ENCODE assay signal across 9 cellular contexts in genomic region chr19:55676384-55676783, GRCh38. TPM values are rescaled to one million over a fixed set of nuclear protein-coding genes. Genes with fewer than 3 reads are reported as not detected.
DNase-seq lines count a peak whose midpoint lies in the region; ATAC-seq lines count a peak whose summit lies in the region.
"Had no signal": no experiment of that assay in that cellular context is flagged by ENCODE, and none has a peak within 500 bp of the region (broad histone marks: within the 10 kb centered on the region; RNA-seq: fewer than 3 reads in every experiment).

No MANE protein-coding gene starts in this region.

- CTCF ChIA-PET in activated CD8-positive, alpha-beta T cell treated with anti-CD3 and anti-CD28 coated beads, Interleukin-2, amount 10 ng/mL, durations not matched to agents 7 days and 5 days (lab: Charles Lee) = interaction anchor here (0.7 kb wide), 1 partner anchor 52 kb away, joined by 3 read pairs; the partner anchor contains the start of gene ZNF784

- peak overlapping the region; percentile 71 for H3K27ac Mint-ChIP-seq in activated CD8-positive, alpha-beta T cell treated with anti-CD3 and anti-CD28 coated beads, Interleukin-2, amount 10 ng/mL, durations not matched to agents 7 days and 5 days
- peak overlapping the region; percentile 94 for H3K27ac Mint-ChIP-seq in stimulated activated memory B cell treated with anti-CD40 and anti-IgM and Interleukin-4, amounts not matched to agents 10 μg/mL and 1 μg/mL and 100 μg/mL, for 72 hours

- ATAC-seq in activated CD8-positive, alpha-beta T cell treated with anti-CD3 and anti-CD28 coated beads, Interleukin-2, amount 10 ng/mL, durations not matched to agents 7 days and 5 days = no peak
- peak; percentile 12 for ATAC-seq in left ventricle myocardium superior
- ATAC-seq in stimulated activated memory B cell treated with anti-CD40 and anti-IgM and Interleukin-4, amounts not matched to agents 10 μg/mL and 1 μg/mL and 100 μg/mL, for 72 hours = no peak

- H3K4me1 Mint-ChIP-seq in activated CD8-positive, alpha-beta T cell treated with anti-CD3 and anti-CD28 coated beads, Interleukin-2, amount 10 ng/mL, durations not matched to agents 7 days and 5 days (ENCODE audit: low read depth) = peaks cover 61% of the 10 kb centered on the region
- peaks cover 82% of the 10 kb centered on the region for H3K4me1 Mint-ChIP-seq in stimulated activated memory B cell treated with anti-CD40 and anti-IgM and Interleukin-4, amounts not matched to agents 10 μg/mL and 1 μg/mL and 100 μg/mL, for 72 hours

- intact Hi-C loops in left ventricle myocardium superior (cut with micrococcal nuclease) = no loop called here

- in situ Hi-C loops in KBM-7 (cut with MboI; ENCODE audit: low pct_unique_long_range_greater_than_20kb, low sequenced_read_pairs) = no loop called here

- H3K4me3 Mint-ChIP-seq in activated CD8-positive, alpha-beta T cell treated with anti-CD3 and anti-CD28 coated beads, Interleukin-2, amount 10 ng/mL, durations not matched to agents 7 days and 5 days = peak overlapping the region; percentile 96
- H3K4me3 Mint-ChIP-seq in stimulated activated memory B cell treated with anti-CD40 and anti-IgM and Interleukin-4, amounts not matched to agents 10 μg/mL and 1 μg/mL and 100 μg/mL, for 72 hours = peak overlapping the region; percentile 98

- no peaks in the 10 kb centered on the region for H3K9me3 Mint-ChIP-seq in activated CD8-positive, alpha-beta T cell treated with anti-CD3 and anti-CD28 coated beads, Interleukin-2, amount 10 ng/mL, durations not matched to agents 7 days and 5 days (ENCODE audit: insufficient read depth)
- no peaks in the 10 kb centered on the region for H3K9me3 Mint-ChIP-seq in stimulated activated memory B cell treated with anti-CD40 and anti-IgM and Interleukin-4, amounts not matched to agents 10 μg/mL and 1 μg/mL and 100 μg/mL, for 72 hours

- POLR2A ChIA-PET in activated CD8-positive, alpha-beta T cell treated with anti-CD3 and anti-CD28 coated beads, Interleukin-2, amount 10 ng/mL, durations not matched to agents 7 days and 5 days (lab: Charles Lee) = interaction anchor here (0.8 to 1.0 kb wide), 2 partner anchors 22 to 42 kb away, joined by 3 to 5 read pairs; partner anchors contain the start of gene U2AF2

- no peaks in the 10 kb centered on the region for H3K27me3 Mint-ChIP-seq in activated CD8-positive, alpha-beta T cell treated with anti-CD3 and anti-CD28 coated beads, Interleukin-2, amount 10 ng/mL, durations not matched to agents 7 days and 5 days (ENCODE audit: low read depth)
- no peaks in the 10 kb centered on the region for H3K27me3 Mint-ChIP-seq in stimulated activated memory B cell treated with anti-CD40 and anti-IgM and Interleukin-4, amounts not matched to agents 10 μg/mL and 1 μg/mL and 100 μg/mL, for 72 hours

- peaks cover 54% of the 10 kb centered on the region for H3K36me3 Mint-ChIP-seq in activated CD8-positive, alpha-beta T cell treated with anti-CD3 and anti-CD28 coated beads, Interleukin-2, amount 10 ng/mL, durations not matched to agents 7 days and 5 days (ENCODE audit: low read depth)
- peaks cover 65% of the 10 kb centered on the region for H3K36me3 Mint-ChIP-seq in stimulated activated memory B cell treated with anti-CD40 and anti-IgM and Interleukin-4, amounts not matched to agents 10 μg/mL and 1 μg/mL and 100 μg/mL, for 72 hours

- peak; percentile 45 for DNase-seq in DMS 273 (lab: John Stamatoyannopoulos, UW; ENCODE audit: unreplicated experiment)
- no peak for DNase-seq in DMS 273 treated with DMSO at 0.1 percent for 48 hours (lab: John Stamatoyannopoulos, UW)
- DNase-seq in activated CD8-positive, alpha-beta T cell treated with anti-CD3 and anti-CD28 coated beads, Interleukin-2, amount 10 ng/mL, durations not matched to agents 7 days and 5 days = no peak
- peak; percentile 60 for DNase-seq in left ventricle myocardium superior
- DNase-seq in T1000 (lab: John Stamatoyannopoulos, UW) = no peak
- no peak for DNase-seq in HPDE6-E6E7 (ENCODE audit: extremely low spot score)
- no peak for DNase-seq in KBM-7
- DNase-seq: NCI-H510A had no signal

RNA-seq across cellular contexts. Expression of gene EPN1, which starts 1.4 kb away (rescaled TPM):
- total RNA-seq in activated CD8-positive, alpha-beta T cell treated with anti-CD3 and anti-CD28 coated beads, Interleukin-2, amount 10 ng/mL, durations not matched to agents 7 days and 5 days = 10 to 100 TPM; 63.6 to 67.0 TPM
- total RNA-seq in left ventricle myocardium superior = 250 TPM

RNA-seq across cellular contexts. Expression of gene U2AF2, which starts 21.5 kb away (rescaled TPM):
- total RNA-seq in activated CD8-positive, alpha-beta T cell treated with anti-CD3 and anti-CD28 coated beads, Interleukin-2, amount 10 ng/mL, durations not matched to agents 7 days and 5 days = 100 to 1,000 TPM; 296 to 321 TPM
- total RNA-seq in left ventricle myocardium superior = 79.9 TPM

RNA-seq across cellular contexts. Expression of gene CCDC106, which starts 28.4 kb away (rescaled TPM):
- 1 to 10 TPM; 8.7 to 9.4 TPM for total RNA-seq in activated CD8-positive, alpha-beta T cell treated with anti-CD3 and anti-CD28 coated beads, Interleukin-2, amount 10 ng/mL, durations not matched to agents 7 days and 5 days
- total RNA-seq in left ventricle myocardium superior = 16.8 TPM

RNA-seq across cellular contexts. Expression of gene ZNF581, which starts 32.9 kb away (rescaled TPM):
- 10 to 100 TPM; 22.7 to 24.4 TPM for total RNA-seq in activated CD8-positive, alpha-beta T cell treated with anti-CD3 and anti-CD28 coated beads, Interleukin-2, amount 10 ng/mL, durations not matched to agents 7 days and 5 days
- 9.4 TPM for total RNA-seq in left ventricle myocardium superior

RNA-seq across cellular contexts. Expression of gene ZNF580, which starts 35.6 kb away (rescaled TPM):
- total RNA-seq in activated CD8-positive, alpha-beta T cell treated with anti-CD3 and anti-CD28 coated beads, Interleukin-2, amount 10 ng/mL, durations not matched to agents 7 days and 5 days = 10 to 100 TPM; 30.2 to 32.1 TPM
- 12.3 TPM for total RNA-seq in left ventricle myocardium superior

Comparison
In these comparisons a context has a peak if more than half of its experiments do, and no peak if none do; other contexts are left out.
1. DNase-seq: peak in DMS 273 (single experiment) and left ventricle myocardium superior (single experiment); none in DMS 273 treated with DMSO at 0.1 percent for 48 hours (single experiment), activated CD8-positive, alpha-beta T cell treated with anti-CD3 and anti-CD28 coated beads, Interleukin-2, amount 10 ng/mL, durations not matched to agents 7 days and 5 days (single experiment), T1000 (single experiment), HPDE6-E6E7 (single experiment) and KBM-7 (single experiment).